Comparison of ENCODE assay signal across 1 cellular context in the genomic region with DNA sequence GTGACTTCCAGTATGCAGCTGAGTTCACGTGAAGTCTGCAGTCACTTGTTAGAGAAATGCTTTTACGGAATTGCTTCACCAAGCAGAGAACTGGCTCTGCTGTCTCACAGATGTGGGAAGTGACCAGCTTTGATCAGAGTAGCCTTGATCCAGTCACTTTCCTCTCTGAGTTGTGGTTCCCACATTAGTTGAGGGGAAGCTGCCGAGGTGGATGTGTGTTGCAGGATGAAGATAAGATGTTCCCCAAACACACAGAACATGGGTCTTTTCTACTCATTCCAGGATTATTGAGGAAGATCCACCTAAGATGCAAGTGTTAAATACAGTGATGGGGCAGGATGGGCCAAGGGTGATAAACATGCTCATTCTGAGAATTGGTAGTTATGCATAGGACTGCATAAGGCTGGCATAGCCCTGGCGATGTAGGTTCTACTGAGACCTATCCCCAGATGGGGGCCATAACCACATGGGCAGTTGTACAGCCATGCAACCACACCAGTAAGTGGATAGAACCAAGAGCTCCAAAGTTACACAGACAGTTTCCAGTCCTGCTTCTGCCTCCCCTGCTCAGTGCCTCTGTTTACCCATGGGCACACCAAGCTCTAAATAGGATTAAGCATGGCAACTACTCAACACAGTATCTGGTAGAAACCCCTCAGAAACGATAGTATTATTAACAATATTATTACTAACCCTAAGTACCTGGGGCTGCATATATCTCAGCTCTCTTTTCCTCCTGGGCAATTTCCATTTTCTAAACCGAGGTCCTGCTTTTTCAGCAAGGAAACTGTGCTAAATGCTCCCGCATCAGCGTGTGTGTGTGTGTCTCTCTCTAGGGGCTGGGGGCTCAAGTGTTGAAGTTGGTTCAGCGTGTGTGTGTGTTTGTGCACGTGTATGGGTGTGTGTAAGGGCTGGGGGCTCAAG.
TF ChIP-seq lines count a peak whose summit lies in the region.

No MANE protein-coding gene starts in this region.

TF ChIP-seq in liver, 16 proteins besides CTCF, POLR2A, EP300 and RAD21 (continued from another document):
- TF ChIP-seq YY1 (IDR thresholded peaks at IDR 0.05): no peak
- TF ChIP-seq, protein P1, sequence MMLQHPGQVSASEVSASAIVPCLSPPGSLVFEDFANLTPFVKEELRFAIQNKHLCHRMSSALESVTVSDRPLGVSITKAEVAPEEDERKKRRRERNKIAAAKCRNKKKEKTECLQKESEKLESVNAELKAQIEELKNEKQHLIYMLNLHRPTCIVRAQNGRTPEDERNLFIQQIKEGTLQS (IDR thresholded peaks at IDR 0.05): no peak
- TF ChIP-seq HNF4A (conservative IDR thresholded peaks at IDR 0.05): no peak
